Comparison of ENCODE assay signal across 28 cellular contexts in genomic region chr2:47108638-47109372, GRCh38. TPM values are rescaled to one million over a fixed set of nuclear protein-coding genes. Genes with fewer than 3 reads are reported as not detected.
A peak's percentile ranks its signal among the peaks of the same experiment; 100 is the strongest.
DNase-seq lines count a peak whose midpoint lies in the region; ATAC-seq, FAIRE-seq and TF ChIP-seq lines count a peak whose summit lies in the region.
"Had no signal": no experiment of that assay in that cellular context is flagged by ENCODE, and none has a peak within 500 bp of the region (broad histone marks: within the 10 kb centered on the region; RNA-seq: fewer than 3 reads in every experiment).

No MANE protein-coding gene starts in this region.

- H3K4me1 ChIP-seq in K562 (replicated peaks in 1 of 2; ENCODE audit: control insufficient read depth in 2 of 2, insufficient read depth in 2 of 2, low read length in 2 of 2) (no peaks in the 10 kb centered on the region; a peak in 1 of 5 replicates), mucosa of descending colon (ENCODE audit: low read depth) (no peaks in the 10 kb centered on the region), tibial artery (no peaks in the 10 kb centered on the region)
- H3K4me1 ChIP-seq: prostate gland had no signal

- H4K20me1 ChIP-seq in K562 (replicated peaks; ENCODE audit: control insufficient read depth, insufficient read depth, low read length), result no peaks in the 10 kb centered on the region

- H3K27me3 Mint-ChIP-seq in naive thymus-derived CD8-positive, alpha-beta T cell, result no peaks in the 10 kb centered on the region

- POLR2A ChIA-PET in K562 (lab: Yijun Ruan, JAX), result interaction anchor here (1.0 kb wide), 1 partner anchor 11 kb away, joined by 3 read pairs; no protein-coding TSS in a partner anchor
- POLR2A ChIA-PET in naive thymus-derived CD8-positive, alpha-beta T cell (lab: Charles Lee), result no interaction called here

- no peaks in the 10 kb centered on the region for H3K36me3 Mint-ChIP-seq in naive thymus-derived CD8-positive, alpha-beta T cell

- H3K4me3 Mint-ChIP-seq in naive thymus-derived CD8-positive, alpha-beta T cell, result no peak overlapping the region
- H3K4me3 Mint-ChIP-seq: activated naive CD4-positive, alpha-beta T cell treated with anti-CD3 and anti-CD28 coated beads for 36 hours; nephron had no signal

- no peak for TF ChIP-seq CTCF in K562 (IDR thresholded peaks at IDR 0.05 in 2 of 3, conservative IDR thresholded peaks at IDR 0.05 in 1 of 3; ENCODE audit: insufficient read depth in 2 of 3, low read depth in 1 of 3, low read length in 3 of 3)
- no peak for TF ChIP-seq CTCF in mucosa of descending colon (IDR thresholded peaks at IDR 0.05)
- TF ChIP-seq CTCF in tibial artery (IDR thresholded peaks at IDR 0.05), result no peak

- H3K27ac ChIP-seq in K562 (ENCODE audit: extremely low read depth, low read depth, low read length) (no peak overlapping the region), tibial artery (no peak overlapping the region)
- H3K27ac ChIP-seq: epithelial cell of prostate, prostate gland, SJSA1, VCaP had no signal

- no peaks in the 10 kb centered on the region for H3K9me3 ChIP-seq in K562 (replicated peaks; ENCODE audit: control insufficient read depth, insufficient read depth, low read depth, low read length)
- no peaks in the 10 kb centered on the region for H3K9me3 ChIP-seq in mucosa of descending colon
- no peaks in the 10 kb centered on the region for H3K9me3 ChIP-seq in tibial artery
- H3K9me3 ChIP-seq: prostate gland, SJSA1 had no signal

- H3K4me3 ChIP-seq in K562 (no peak overlapping the region), mucosa of descending colon (no peak overlapping the region), tibial artery (no peak overlapping the region)
- H3K4me3 ChIP-seq: prostate gland, SJSA1 had no signal

- no peak overlapping the region for H3K27ac Mint-ChIP-seq in naive thymus-derived CD8-positive, alpha-beta T cell
- H3K27ac Mint-ChIP-seq: activated naive CD4-positive, alpha-beta T cell treated with anti-CD3 and anti-CD28 coated beads for 36 hours; nephron had no signal

- no peaks in the 10 kb centered on the region for H3K9me1 ChIP-seq in K562 (ENCODE audit: control insufficient read depth, insufficient read depth, low read length)

- no peak overlapping the region for H3K4me2 ChIP-seq in K562 (ENCODE audit: insufficient read depth, low read length)

- no peaks in the 10 kb centered on the region for H3K9me3 Mint-ChIP-seq in naive thymus-derived CD8-positive, alpha-beta T cell
- H3K9me3 Mint-ChIP-seq: activated naive CD4-positive, alpha-beta T cell treated with anti-CD3 and anti-CD28 coated beads for 36 hours; nephron had no signal

- H3K36me3 ChIP-seq in K562 (ENCODE audit: control insufficient read depth, insufficient read depth, low read length) (no peaks in the 10 kb centered on the region), mucosa of descending colon (ENCODE audit: low read depth) (no peaks in the 10 kb centered on the region), tibial artery (no peaks in the 10 kb centered on the region)
- H3K36me3 ChIP-seq: prostate gland, SJSA1 had no signal

- DNase-seq in HT-29 (ENCODE audit: low spot score) (peak; percentile 92), K562 (ENCODE audit: extremely low read depth in 1 of 4, low spot score in 3 of 4) (peak in 3 of 4 experiments; percentile 32 to 47 (median 34)), mucosa of descending colon (no peak), tibial artery (no peak), SIG-M5 treated with dmso at 0.1 percent for 504 hours (lab: John Stamatoyannopoulos, UW; ENCODE audit: unreplicated experiment) (no peak)
- DNase-seq in naive thymus-derived CD8-positive, alpha-beta T cell, result no peak
- no peak for DNase-seq in activated CD4-positive, alpha-beta T cell treated with anti-CD3 and anti-CD28 coated beads, Interleukin-2, amount 50 U/mL, for 4 hours
- DNase-seq: activated CD4-positive, alpha-beta T cell treated with anti-CD3 and anti-CD28 coated beads, Interleukin-2, amount 50 U/mL, for 48 hours; activated naive CD4-positive, alpha-beta T cell treated with anti-CD3 and anti-CD28 coated beads for 36 hours; activated T-cell treated with anti-CD3 and anti-CD28 coated beads, Interleukin-2, amount 50 U/mL, for 1 hour; amygdala; COR-L47; EL; KBM-7; NCI-H1694; NCI-H2227 treated with DMSO at 0.1 percent for 48 hours; NCI-H774; OCI-M1; stimulated activated CD4-positive, alpha-beta T cell treated with anti-CD3 and anti-CD28 coated beads, Interleukin-2, amount 100 ng/mL, for 24 hours; stimulated activated naive CD4-positive, alpha-beta T cell treated with Interleukin-2 at 50 U/mL for 16 hours had no signal

- TF ChIP-seq RAD21 in K562 (CRISPR knock-in tag; conservative IDR thresholded peaks at IDR 0.05 in 1 of 2, IDR thresholded peaks at IDR 0.05 in 1 of 2), result no peak

- WGBS in K562 (ENCODE audit: insufficient coverage, low coverage, missing lambda C conversion rate), result 63% methylated on average over 9 of the region's 9 CpGs

- no TSS peak for BruUV-seq in K562 (replicated peaks; lab: Mats Ljungman, UMichigan)

- peaks cover 0 to 1% (median 0%) of the 10 kb centered on the region in 4 donors for H3K4me1 Mint-ChIP-seq in naive thymus-derived CD8-positive, alpha-beta T cell

- TF ChIP-seq POLR2A in K562 (conservative IDR thresholded peaks at IDR 0.05), result no peak

- in situ Hi-C loops in K562 (cut with MboI), result no loop called here

- H3K9ac ChIP-seq in K562 (ENCODE audit: insufficient read depth in 1 of 2, low read depth in 2 of 2, low read length in 2 of 2), result no peak overlapping the region

- no peak for FAIRE-seq in K562 (lab: Jason Lieb, UNC)
- FAIRE-seq: frontal cortex had no signal

- CTCF ChIA-PET in K562 (lab: Yijun Ruan, JAX; ENCODE audit: low intra/inter-chr PET ratio), result no interaction called here

- peak overlapping the region; percentile 21; the same call in 1 of the 2 replicates for H2AFZ ChIP-seq in K562 (ENCODE audit: low read depth, low read length)

- ATAC-seq in K562, result peak; percentile 85
- peak; percentile 44 for ATAC-seq in mucosa of descending colon
- no peak for ATAC-seq in naive thymus-derived CD8-positive, alpha-beta T cell

- H3K27me3 ChIP-seq in K562 (ENCODE audit: control insufficient read depth in 2 of 2, insufficient read depth in 2 of 2, low read length in 2 of 2) (no peaks in the 10 kb centered on the region), tibial artery (no peaks in the 10 kb centered on the region)
- H3K27me3 ChIP-seq: SJSA1 had no signal

- intact Hi-C loops in K562 (cut with micrococcal nuclease) (no loop called here), mucosa of descending colon (cut with DNase I, micrococcal nuclease) (no loop called here), tibial artery (cut with DNase I; ENCODE audit: low total_unique reads) (no loop called here)

- no peaks in the 10 kb centered on the region for H3K79me2 ChIP-seq in K562 (ENCODE audit: control insufficient read depth, insufficient read depth, low read length)

- TF ChIP-seq EP300 in K562 (IDR thresholded peaks at IDR 0.05; ENCODE audit: low read length), result no peak

TF ChIP-seq in K562, 482 proteins besides CTCF, POLR2A, EP300 and RAD21 (continues in another document):
- TF ChIP-seq ATF6 (CRISPR knock-in tag; IDR thresholded peaks at IDR 0.05) (no peak), USF1 (CRISPR knock-in tag; IDR thresholded peaks at IDR 0.05) (peak; percentile 76), SMARCB1 (IDR thresholded peaks at IDR 0.05; ENCODE audit: insufficient read length, low read depth) (no peak)

RNA-seq across cellular contexts. Expression of gene STPG4, which starts 46.3 kb away (rescaled TPM):
- 6.9 and 7.1 TPM in 2 replicates for total RNA-seq in HT-29 (2014; rRNA removed; shearing (Covaris generic))
- total RNA-seq in K562 (2011; cell fraction: chromatin; rRNA removed; ENCODE audit: low replicate concordance), result 0.51 and 0.72 TPM in 2 replicates
- 0.79 TPM in 1 of 2 replicates, not detected in the other for total RNA-seq in K562 (2011; cell fraction: nucleolus; rRNA removed)
- not detected in 2 replicates for total RNA-seq in K562 (2011; cell fraction: nucleoplasm; rRNA removed)
- total RNA-seq in K562 (2014; rRNA removed) (0.68 TPM in 1 of 2 replicates, not detected in the other), K562 (2014; rRNA removed; fragmentation: Illumina TruSeq; extraction: Trizol) (0.22 and 0.38 TPM in 2 replicates), K562 (2015; rRNA removed; fragmentation: Illumina TruSeq; extraction: Trizol) (not detected in 2 replicates), K562 (2021) (not detected in 2 replicates), mucosa of descending colon (under 1 TPM in 2 of 3 donors, not detected in 1; 0.46 to 0.63 TPM)
- polyA plus RNA-seq in K562 (2011; rRNA removed) (not detected in 2 replicates), K562 (2014; fragmentation: Illumina TruSeq; extraction: Trizol) (0.10 TPM in 1 of 2 replicates, not detected in the other), K562 (2014; fragmentation: Nextera tagmentation; extraction: Ambion mirVana) (not detected), K562 (2014; rRNA removed) (0.28 TPM in 1 of 2 replicates, not detected in the other)
- not detected in 2 replicates for polyA plus RNA-seq in K562 (2011; cell fraction: cytosol; rRNA removed)
- 0.24 TPM in 1 of 2 replicates, not detected in the other for polyA plus RNA-seq in K562 (2011; cell fraction: nucleus; rRNA removed)
- 0.26 TPM in 1 of 2 replicates, not detected in the other for polyA plus RNA-seq in K562 (2012)
- 0.33 and 0.39 TPM in 2 replicates for polyA minus RNA-seq in K562 (2011; rRNA and poly(A)+ RNA removed)
- polyA minus RNA-seq in K562 (2011; cell fraction: cytosol; rRNA and poly(A)+ RNA removed), result not detected in 2 replicates
- 0.44 TPM in 1 of 2 replicates, not detected in the other for polyA minus RNA-seq in K562 (2011; cell fraction: nucleus; rRNA and poly(A)+ RNA removed)
- total RNA-seq in naive thymus-derived CD8-positive, alpha-beta T cell, result 1 to 10 TPM in 1 of 2 experiments, under 1 TPM in 1; 0.47 to 1.0 TPM
- polyA plus RNA-seq in naive thymus-derived CD8-positive, alpha-beta T cell, result not detected
- total RNA-seq: cardiac septum, mesenteric fat pad, SJSA1 had no signal

Comparison
In these comparisons a context has a peak if more than half of its experiments do, and no peak if none do; other contexts are left out.
1. DNase-seq: peak in HT-29 (single experiment) and K562 (3 of 4); none in mucosa of descending colon (0 of 3), naive thymus-derived CD8-positive, alpha-beta T cell (0 of 10), activated CD4-positive, alpha-beta T cell treated with anti-CD3 and anti-CD28 coated beads, Interleukin-2, amount 50 U/mL, for 4 hours (0 of 2), tibial artery (0 of 2) and SIG-M5 treated with dmso at 0.1 percent for 504 hours (single experiment).
2. ATAC-seq: peak in K562 (single experiment) and mucosa of descending colon (single experiment); none in naive thymus-derived CD8-positive, alpha-beta T cell (0 of 2).